8 cellular contexts compared by ENCODE assay signal in the genomic region with DNA sequence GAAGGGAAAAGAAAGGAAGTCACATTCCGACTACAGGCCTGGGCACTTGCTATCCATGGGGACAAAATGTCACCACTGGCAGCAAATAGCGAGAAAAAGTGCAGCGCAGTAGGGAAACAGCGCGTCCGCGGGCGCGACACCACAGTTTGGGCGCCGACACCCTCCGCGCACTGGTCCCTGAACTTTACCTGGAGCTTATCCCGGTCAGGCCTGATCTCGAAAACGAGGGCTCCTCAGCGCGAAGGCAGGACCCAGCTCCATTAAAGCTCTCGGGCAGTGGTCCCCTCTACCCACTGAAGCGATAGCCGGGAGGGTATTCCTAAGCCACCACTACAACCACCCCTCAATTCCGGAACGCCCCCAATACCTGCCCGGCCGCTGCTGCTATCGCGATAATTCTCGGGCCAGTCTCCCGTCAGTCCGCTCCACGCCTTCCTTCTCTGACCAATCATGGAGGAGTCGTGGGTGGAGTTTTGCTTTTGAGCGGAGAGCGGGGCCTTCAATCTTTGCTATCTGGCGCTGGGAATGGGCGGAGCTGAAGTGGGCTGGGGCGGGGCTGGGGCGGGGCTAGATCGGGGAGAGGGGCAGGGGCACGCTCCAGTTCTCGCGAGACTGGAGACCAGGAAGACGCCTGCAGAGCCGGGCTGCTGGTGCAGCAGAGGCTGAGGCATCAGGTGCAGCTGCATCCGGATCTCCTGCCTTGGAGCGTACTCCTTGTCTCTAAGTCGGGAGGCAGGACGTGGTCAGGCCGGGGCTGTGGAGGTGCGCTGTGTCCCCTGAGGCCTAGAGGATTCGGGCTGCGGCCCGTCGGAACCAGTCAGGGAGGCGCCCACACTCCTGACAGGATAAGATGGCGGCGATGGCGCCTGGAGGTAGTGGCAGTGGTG. TPM values are rescaled to one million over a fixed set of nuclear protein-coding genes. Genes with fewer than 3 reads are reported as not detected.
A peak's percentile ranks its signal among the peaks of the same experiment; 100 is the strongest.
DNase-seq lines count a peak whose midpoint lies in the region; ATAC-seq and FAIRE-seq lines count a peak whose summit lies in the region.

TSS of gene PIGN (minus strand) at position 401 of the 887 bp plus-strand sequence. CDS start 25,703 bp downstream, outside the sequence.
TSS of gene RELCH (plus strand) at position 600 of the 887 bp plus-strand sequence. CDS start at position 851, 251 bp downstream.

- WGBS in aorta, 2 donors, result 0% methylated on average over 58 of the region's 58 CpGs

- peak within 1 kb of the TSS; percentile 91 for H3K9ac ChIP-seq in rectal smooth muscle tissue (ENCODE audit: low read length)

- intact Hi-C loops in aorta (cut with DNase I), result loop anchor here (2.0 to 10.0 kb wide), 5 partner anchors 62 to 530 kb away; partner anchors contain the start of gene PHLPP1 (in 1 of the 2)

- H3K4me3 ChIP-seq in rectal smooth muscle tissue (ENCODE audit: low read length), result peak within 1 kb of the TSS; percentile 100
- peak within 1 kb of the TSS; percentile 62 to 85 for H3K4me3 ChIP-seq in aorta (ENCODE audit: low read length in 2 of 2)

- FAIRE-seq in GM18507 (lab: Jason Lieb, UNC), result peak; percentile 99

- no peaks in the 10 kb centered on the region for H3K9me3 ChIP-seq in aorta (ENCODE audit: control insufficient read depth, low read length)

- H3K4me1 ChIP-seq in rectal smooth muscle tissue (ENCODE audit: control insufficient read depth, insufficient read depth, low read length) (peaks cover 4% of the 10 kb centered on the region), aorta (ENCODE audit: control insufficient read depth in 1 of 2, insufficient read depth in 2 of 2, low read length in 2 of 2) (no peaks in the 10 kb centered on the region)

- H3K27me3 ChIP-seq in rectal smooth muscle tissue (ENCODE audit: control insufficient read depth, insufficient read depth, low read length) (no peaks in the 10 kb centered on the region), aorta (ENCODE audit: control insufficient read depth in 1 of 2, insufficient read depth in 2 of 2, low read length in 1 of 2) (no peaks in the 10 kb centered on the region)

- H3K27ac ChIP-seq in rectal smooth muscle tissue (ENCODE audit: low read depth, low read length) (peak within 1 kb of the TSS; percentile 67), aorta (ENCODE audit: low read depth in 1 of 2, low read length in 2 of 2) (peak within 1 kb of the TSS in 1 of 2 donors; percentile 72)

- DNase-seq in GM18507 (ENCODE audit: extremely low spot score, insufficient read length, low read depth) (peak; percentile 91), NCI-H2029 treated with DMSO at 0.1 percent for 48 hours (lab: John Stamatoyannopoulos, UW) (peak; percentile 62), T-helper 9 cell (peak; percentile 91), astrocyte of the hippocampus (ENCODE audit: low read depth, low spot score) (peak; percentile 99), hepatic stellate cell (ENCODE audit: low spot score) (peak; percentile 98), aorta (peak; percentile 96 to 97)

- ATAC-seq in HG02981 (IDR thresholded peaks at IDR 0.05; ENCODE audit: unreplicated experiment) (peak; percentile 88), aorta (ENCODE audit: low FRiP score) (peak; percentile 99)

- no peaks in the 10 kb centered on the region for H3K36me3 ChIP-seq in rectal smooth muscle tissue (ENCODE audit: control insufficient read depth, insufficient read depth, low read length)
- no peaks in the 10 kb centered on the region for H3K36me3 ChIP-seq in aorta (ENCODE audit: control insufficient read depth in 1 of 2, insufficient read depth in 2 of 2, low read length in 1 of 2)

RNA-seq across cellular contexts. Expression of gene PIGN, which starts in this region (rescaled TPM):
- 10 to 100 TPM; 25.0 to 32.2 TPM for total RNA-seq in aorta
- 1 to 10 TPM; 7.6 to 8.3 TPM for polyA plus RNA-seq in aorta

RNA-seq across cellular contexts. Expression of gene RELCH, which starts in this region (rescaled TPM):
- total RNA-seq in aorta, result 10 to 100 TPM; 31.6 to 40.7 TPM
- polyA plus RNA-seq in aorta, result 10 to 100 TPM in 1 of 2 donors, 1 to 10 TPM in 1; 1.8 to 12.1 TPM
